10 cellular contexts compared by ENCODE assay signal in genomic region chr1:41358152-41358937, GRCh38. TPM values are rescaled to one million over a fixed set of nuclear protein-coding genes. Genes with fewer than 3 reads are reported as not detected.
DNase-seq lines count a peak whose midpoint lies in the region; ATAC-seq lines count a peak whose summit lies in the region.
"Had no signal": no experiment of that assay in that cellular context is flagged by ENCODE, and none has a peak within 500 bp of the region (broad histone marks: within the 10 kb centered on the region; RNA-seq: fewer than 3 reads in every experiment).

No MANE protein-coding gene starts in this region.

- H3K27ac Mint-ChIP-seq in activated CD4-positive, alpha-beta T cell treated with anti-CD3 and anti-CD28 coated beads, Interleukin-2, amount 10 ng/mL, durations not matched to agents 7 days and 5 days: peak overlapping the region; percentile 39
- H3K27ac Mint-ChIP-seq in activated T-helper 17 cell treated with anti-CD3 and anti-CD28 coated beads, Interleukin-2, amount 50 U/mL, for 72 hours: peak overlapping the region; percentile 28
- H3K27ac Mint-ChIP-seq: activated CD4-positive, alpha-beta T cell treated with anti-CD3 and anti-CD28 coated beads, Interleukin-2, amount 10 ng/mL, durations not matched to agents 24 days and 14 days had no signal

- H3K36me3 Mint-ChIP-seq in activated CD4-positive, alpha-beta T cell treated with anti-CD3 and anti-CD28 coated beads, Interleukin-2, amount 10 ng/mL, durations not matched to agents 7 days and 5 days (ENCODE audit: low read depth): no peaks in the 10 kb centered on the region
- no peaks in the 10 kb centered on the region for H3K36me3 Mint-ChIP-seq in activated T-helper 17 cell treated with anti-CD3 and anti-CD28 coated beads, Interleukin-2, amount 50 U/mL, for 72 hours (ENCODE audit: low read depth)

- H3K9me3 Mint-ChIP-seq in activated CD4-positive, alpha-beta T cell treated with anti-CD3 and anti-CD28 coated beads, Interleukin-2, amount 10 ng/mL, durations not matched to agents 7 days and 5 days: no peaks in the 10 kb centered on the region
- H3K9me3 Mint-ChIP-seq in activated T-helper 17 cell treated with anti-CD3 and anti-CD28 coated beads, Interleukin-2, amount 50 U/mL, for 72 hours: no peaks in the 10 kb centered on the region
- H3K9me3 Mint-ChIP-seq: activated CD4-positive, alpha-beta T cell treated with anti-CD3 and anti-CD28 coated beads, Interleukin-2, amount 10 ng/mL, durations not matched to agents 24 days and 14 days had no signal

- POLR2A ChIA-PET in activated CD4-positive, alpha-beta T cell treated with anti-CD3 and anti-CD28 coated beads, Interleukin-2, amount 10 ng/mL, durations not matched to agents 7 days and 5 days (lab: Charles Lee): no interaction called here

- CTCF ChIA-PET in activated CD4-positive, alpha-beta T cell treated with anti-CD3 and anti-CD28 coated beads, Interleukin-2, amount 10 ng/mL, durations not matched to agents 7 days and 5 days (lab: Charles Lee): no interaction called here

- H3K27me3 Mint-ChIP-seq in activated CD4-positive, alpha-beta T cell treated with anti-CD3 and anti-CD28 coated beads, Interleukin-2, amount 10 ng/mL, durations not matched to agents 7 days and 5 days: peaks cover 23% of the 10 kb centered on the region
- H3K27me3 Mint-ChIP-seq in activated T-helper 17 cell treated with anti-CD3 and anti-CD28 coated beads, Interleukin-2, amount 50 U/mL, for 72 hours: peaks cover 7% of the 10 kb centered on the region

- no peak for DNase-seq in activated CD4-positive, alpha-beta T cell treated with anti-CD3 and anti-CD28 coated beads, Interleukin-2, amount 10 ng/mL, durations not matched to agents 7 days and 5 days
- no peak for DNase-seq in activated CD4-positive, alpha-beta T cell treated with anti-CD3 and anti-CD28 coated beads for 48 hours
- DNase-seq in left kidney (ENCODE audit: low read depth, low spot score) (peak; percentile 45), ureter (ENCODE audit: low spot score) (peak; percentile 59), NCI-H1048 (lab: John Stamatoyannopoulos, UW) (no peak)
- no peak for DNase-seq in activated CD4-positive, CD25-positive, alpha-beta regulatory T cell treated with anti-CD3 and anti-CD28 coated beads, Interleukin-2, amount 50 U/mL, for 72 hours
- DNase-seq: activated CD4-positive, alpha-beta T cell treated with anti-CD3 and anti-CD28 coated beads, Interleukin-2, amount 10 ng/mL, durations not matched to agents 24 days and 14 days had no signal

- H3K4me3 Mint-ChIP-seq in activated CD4-positive, alpha-beta T cell treated with anti-CD3 and anti-CD28 coated beads, Interleukin-2, amount 10 ng/mL, durations not matched to agents 7 days and 5 days: no peak overlapping the region
- H3K4me3 Mint-ChIP-seq in activated T-helper 17 cell treated with anti-CD3 and anti-CD28 coated beads, Interleukin-2, amount 50 U/mL, for 72 hours: no peak overlapping the region
- H3K4me3 Mint-ChIP-seq: activated CD4-positive, alpha-beta T cell treated with anti-CD3 and anti-CD28 coated beads, Interleukin-2, amount 10 ng/mL, durations not matched to agents 24 days and 14 days had no signal

- ATAC-seq in activated T-helper 17 cell treated with anti-CD3 and anti-CD28 coated beads, Interleukin-2, amount 50 U/mL, for 72 hours (replicated peaks): no peak
- no peak for ATAC-seq in GM19328 (IDR thresholded peaks at IDR 0.05; ENCODE audit: unreplicated experiment)

- H3K4me1 Mint-ChIP-seq in activated CD4-positive, alpha-beta T cell treated with anti-CD3 and anti-CD28 coated beads, Interleukin-2, amount 10 ng/mL, durations not matched to agents 7 days and 5 days: peaks cover 4% of the 10 kb centered on the region
- no peaks in the 10 kb centered on the region for H3K4me1 Mint-ChIP-seq in activated T-helper 17 cell treated with anti-CD3 and anti-CD28 coated beads, Interleukin-2, amount 50 U/mL, for 72 hours
- H3K4me1 Mint-ChIP-seq: activated CD4-positive, alpha-beta T cell treated with anti-CD3 and anti-CD28 coated beads, Interleukin-2, amount 10 ng/mL, durations not matched to agents 24 days and 14 days had no signal

RNA-seq across cellular contexts. Expression of gene FOXO6, which starts 2.9 kb away (rescaled TPM):
- not detected for total RNA-seq in activated CD4-positive, alpha-beta T cell treated with anti-CD3 and anti-CD28 coated beads, Interleukin-2, amount 10 ng/mL, durations not matched to agents 7 days and 5 days
- under 1 TPM; 0.11 to 0.26 TPM for total RNA-seq in activated T-helper 17 cell treated with anti-CD3 and anti-CD28 coated beads, Interleukin-2, amount 50 U/mL, for 72 hours
- 8.6 TPM for total RNA-seq in ureter
- total RNA-seq: activated CD4-positive, alpha-beta T cell treated with anti-CD3 and anti-CD28 coated beads, Interleukin-2, amount 10 ng/mL, durations not matched to agents 24 days and 14 days; glomerular endothelial cell had no signal

Comparison
In these comparisons a context has a peak if more than half of its experiments do, and no peak if none do; other contexts are left out.
1. DNase-seq: peak in left kidney (single experiment) and ureter (single experiment); none in activated CD4-positive, alpha-beta T cell treated with anti-CD3 and anti-CD28 coated beads, Interleukin-2, amount 10 ng/mL, durations not matched to agents 7 days and 5 days (single experiment), activated CD4-positive, alpha-beta T cell treated with anti-CD3 and anti-CD28 coated beads for 48 hours (single experiment), NCI-H1048 (single experiment) and activated CD4-positive, CD25-positive, alpha-beta regulatory T cell treated with anti-CD3 and anti-CD28 coated beads, Interleukin-2, amount 50 U/mL, for 72 hours (single experiment).